35 cellular contexts compared by ENCODE assay signal in the genomic region with DNA sequence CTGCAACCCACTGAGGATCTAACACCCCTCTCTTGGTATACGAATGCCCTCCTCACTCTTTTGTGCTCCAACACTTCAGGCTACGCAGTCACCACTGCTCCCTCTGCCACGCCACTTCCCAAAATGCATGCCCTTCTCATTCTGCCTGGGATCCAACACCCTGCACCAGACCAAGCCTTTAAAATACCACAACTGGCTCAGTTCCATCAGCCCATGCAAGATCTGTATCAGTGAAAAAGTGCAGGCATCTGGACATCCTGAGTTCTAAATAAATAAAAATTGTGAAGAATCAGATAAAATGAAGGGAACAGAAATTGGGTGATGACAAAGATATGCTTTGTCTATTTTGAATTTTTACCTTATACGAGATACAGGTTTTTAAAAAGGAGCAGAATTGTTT. TPM values are rescaled to one million over a fixed set of nuclear protein-coding genes. Genes with fewer than 3 reads are reported as not detected.
DNase-seq lines count a peak whose midpoint lies in the region; ATAC-seq and TF ChIP-seq lines count a peak whose summit lies in the region.
"Had no signal": no experiment of that assay in that cellular context is flagged by ENCODE, and none has a peak within 500 bp of the region (broad histone marks: within the 10 kb centered on the region; RNA-seq: fewer than 3 reads in every experiment).

No MANE protein-coding gene starts in this region.

- POLR2A ChIA-PET in activated CD8-positive, alpha-beta T cell treated with anti-CD3 and anti-CD28 coated beads for 36 hours (lab: Charles Lee), result no interaction called here

- intact Hi-C loops in activated CD8-positive, alpha-beta T cell treated with anti-CD3 and anti-CD28 coated beads for 36 hours (cut with micrococcal nuclease), result loop anchor here (10.0 kb wide), 1 partner anchor 45 kb away; a partner anchor contains a TSS
- intact Hi-C loops in stomach (cut with DNase I; ENCODE audit: low total_unique reads), result no loop called here

- TF ChIP-seq RAD21 in neural cell (conservative IDR thresholded peaks at IDR 0.05), result no peak

- H3K9ac ChIP-seq in GM23248 (peak overlapping the region; percentile 84; the same call in 1 of the 2 replicates), neural cell (ENCODE audit: low read length) (no peak overlapping the region)

- 97 to 99% methylated on average over 4 of the region's 4 CpGs for WGBS in GM23248 (ENCODE audit: low coverage in 1 of 2, low lambda C conversion rate in 2 of 2, missing lambda C conversion rate in 2 of 2), 2 experiments
- 88 to 94% (median 92%) methylated on average over 4 of the region's 4 CpGs for WGBS in stomach, 5 donors

- in situ Hi-C loops in GM23248 (cut with MboI), result no loop called here

- no peak for TF ChIP-seq POLR2A in stomach (IDR thresholded peaks at IDR 0.05)

- H4K20me1 ChIP-seq in GM23248 (ENCODE audit: insufficient read depth), result no peaks in the 10 kb centered on the region
- no peaks in the 10 kb centered on the region for H4K20me1 ChIP-seq in neural cell (ENCODE audit: insufficient read depth)

- H3K4me1 Mint-ChIP-seq in activated CD8-positive, alpha-beta memory T cell treated with anti-CD3 and anti-CD28 coated beads, Interleukin-2, amount 10 ng/mL, durations not matched to agents 7 days and 5 days, result peaks cover 43% of the 10 kb centered on the region
- peaks cover 35% of the 10 kb centered on the region for H3K4me1 Mint-ChIP-seq in activated CD8-positive, alpha-beta T cell treated with anti-CD3 and anti-CD28 coated beads for 36 hours (ENCODE audit: low read depth)

- H3K27ac ChIP-seq in GM23248, result no peak overlapping the region
- no peak overlapping the region for H3K27ac ChIP-seq in neural cell (ENCODE audit: low read length)
- no peak overlapping the region for H3K27ac ChIP-seq in stomach
- H3K27ac ChIP-seq: A549, esophagus squamous epithelium, heart right ventricle, left ventricle myocardium inferior, PC-9, prostate gland, right lobe of liver, spleen, vagina had no signal

- H3K4me1 ChIP-seq in GM23248 (ENCODE audit: insufficient read depth), result peaks cover 16% of the 10 kb centered on the region
- peaks cover 0 to 38% (median 22%) of the 10 kb centered on the region in 4 donors for H3K4me1 ChIP-seq in stomach
- H3K4me1 ChIP-seq: prostate gland had no signal

- H3K4me2 ChIP-seq in GM23248 (ENCODE audit: unreplicated experiment) (no peak overlapping the region), neural cell (ENCODE audit: low read length) (no peak overlapping the region)

- peaks cover 73% of the 10 kb centered on the region for H3K79me2 ChIP-seq in GM23248 (ENCODE audit: insufficient read depth)
- peaks cover 25% of the 10 kb centered on the region for H3K79me2 ChIP-seq in neural cell (replicated peaks; ENCODE audit: insufficient read depth, low read length)

- no peak overlapping the region for H3K4me3 Mint-ChIP-seq in activated CD8-positive, alpha-beta memory T cell treated with anti-CD3 and anti-CD28 coated beads, Interleukin-2, amount 10 ng/mL, durations not matched to agents 7 days and 5 days
- no peak overlapping the region for H3K4me3 Mint-ChIP-seq in activated CD8-positive, alpha-beta T cell treated with anti-CD3 and anti-CD28 coated beads for 36 hours
- H3K4me3 Mint-ChIP-seq: endodermal cell had no signal

- H2AFZ ChIP-seq in GM23248 (no peak overlapping the region), neural cell (ENCODE audit: low read depth, low read length) (no peak overlapping the region)
- H2AFZ ChIP-seq: PC-9 had no signal

- H3K27me3 ChIP-seq in GM23248 (replicated peaks; ENCODE audit: insufficient read depth), result no peaks in the 10 kb centered on the region
- no peaks in the 10 kb centered on the region for H3K27me3 ChIP-seq in neural cell (ENCODE audit: insufficient read depth, low read depth, low read length)
- no peaks in the 10 kb centered on the region for H3K27me3 ChIP-seq in stomach
- H3K27me3 ChIP-seq: esophagus squamous epithelium, heart right ventricle, right lobe of liver, spleen, vagina had no signal

- no peaks in the 10 kb centered on the region for H3K9me2 ChIP-seq in GM23248 (ENCODE audit: insufficient read depth)
- H3K9me2 ChIP-seq in neural cell (ENCODE audit: insufficient read depth, low read length), result no peaks in the 10 kb centered on the region

- no peak for TF ChIP-seq CTCF in activated CD8-positive, alpha-beta T cell treated with anti-CD3 and anti-CD28 coated beads for 36 hours (IDR thresholded peaks at IDR 0.05)
- no peak for TF ChIP-seq CTCF in neural cell (IDR thresholded peaks at IDR 0.05; ENCODE audit: poor library complexity, severe bottlenecking)
- no peak for TF ChIP-seq CTCF in stomach (IDR thresholded peaks at IDR 0.05)

- ATAC-seq in activated CD8-positive, alpha-beta memory T cell treated with anti-CD3 and anti-CD28 coated beads, Interleukin-2, amount 10 ng/mL, durations not matched to agents 7 days and 5 days, result no peak
- ATAC-seq in activated CD8-positive, alpha-beta T cell treated with anti-CD3 and anti-CD28 coated beads for 36 hours, result no peak
- ATAC-seq in HG03139 (IDR thresholded peaks at IDR 0.05; ENCODE audit: unreplicated experiment), result no peak
- ATAC-seq: A549; HCT116; heart right ventricle; HepG2; right lobe of liver; stimulated activated naive CD8-positive, alpha-beta T cell treated with anti-CD3 and anti-CD28 coated beads, Interleukin-15, amount 100 ng/mL, for 72 hours had no signal

- H3K9me3 Mint-ChIP-seq in activated CD8-positive, alpha-beta memory T cell treated with anti-CD3 and anti-CD28 coated beads, Interleukin-2, amount 10 ng/mL, durations not matched to agents 7 days and 5 days (ENCODE audit: low read depth), result no peaks in the 10 kb centered on the region
- no peaks in the 10 kb centered on the region for H3K9me3 Mint-ChIP-seq in activated CD8-positive, alpha-beta T cell treated with anti-CD3 and anti-CD28 coated beads for 36 hours
- H3K9me3 Mint-ChIP-seq: endodermal cell; stimulated activated naive CD8-positive, alpha-beta T cell treated with anti-CD3 and anti-CD28 coated beads, Interleukin-15, amount 100 ng/mL, for 72 hours had no signal

- CTCF ChIA-PET in activated CD8-positive, alpha-beta memory T cell treated with anti-CD3 and anti-CD28 coated beads, Interleukin-2, amount 10 ng/mL, durations not matched to agents 7 days and 5 days (lab: Charles Lee), result no interaction called here
- CTCF ChIA-PET in activated CD8-positive, alpha-beta T cell treated with anti-CD3 and anti-CD28 coated beads for 36 hours (lab: Charles Lee), result no interaction called here

- H3K36me3 ChIP-seq in GM23248 (ENCODE audit: low read depth) (peaks cover 8% of the 10 kb centered on the region; the same call in 1 of the 2 replicates), neural cell (ENCODE audit: insufficient read depth, low read length) (no peaks in the 10 kb centered on the region), stomach (peaks cover 9 to 49% (median 43%) of the 10 kb centered on the region in 4 donors)

- no peak for DNase-seq in activated CD8-positive, alpha-beta memory T cell treated with anti-CD3 and anti-CD28 coated beads, Interleukin-2, amount 10 ng/mL, durations not matched to agents 7 days and 5 days
- DNase-seq in activated CD8-positive, alpha-beta memory T cell treated with anti-CD3 and anti-CD28 coated beads, Interleukin-2, amount 50 U/mL, for 48 hours, result no peak
- DNase-seq in GM23248, result no peak
- no peak for DNase-seq in activated CD8-positive, alpha-beta T cell treated with anti-CD3 and anti-CD28 coated beads for 36 hours
- no peak for DNase-seq in NCI-H748 treated with DMSO at 0.1 percent for 48 hours (lab: John Stamatoyannopoulos, UW)
- no peak for DNase-seq in stomach
- DNase-seq: activated effector memory CD4-positive, alpha-beta T cell treated with Interleukin-2 at 50 U/mL for 16 hours; CD4-positive, alpha-beta memory T cell; cerebellar nuclear complex; dermis blood vessel endothelial cell; endodermal cell; esophagus squamous epithelium; foreskin melanocyte; heart right ventricle; Karpas-422; left ventricle myocardium inferior; NCI-H1417 treated with DMSO at 0.1 percent for 48 hours; NCI-H2029 treated with DMSO at 0.1 percent for 48 hours; NCI-H524; NK-92 treated with Interleukin-12 subunit alpha and Interleukin-12 subunit beta, amount 100 ng/mL, for 24 hours; nucleus accumbens; PC-9; right lobe of liver; Right ventricle myocardium superior; spleen; stimulated activated CD8-positive, alpha-beta memory T cell treated with anti-CD3 and anti-CD28 coated beads, Interleukin-4, amount 100 ng/mL, for 48 hours; stimulated activated naive CD8-positive, alpha-beta T cell treated with anti-CD3 and anti-CD28 coated beads, Interleukin-15, amount 100 ng/mL, for 72 hours; SW 1271 had no signal

- H3K4me3 ChIP-seq in GM23248 (no peak overlapping the region), neural cell (ENCODE audit: low read length) (peak overlapping the region; percentile 85), stomach (no peak overlapping the region)
- H3K4me3 ChIP-seq: A549, esophagus squamous epithelium, heart right ventricle, PC-9, prostate gland, right lobe of liver, spleen, vagina had no signal

- H3F3A ChIP-seq in GM23248 (ENCODE audit: insufficient read depth) (peaks cover 17% of the 10 kb centered on the region), neural cell (ENCODE audit: insufficient read depth, low read length, poor library complexity, severe bottlenecking) (peaks cover 5% of the 10 kb centered on the region)

- TF ChIP-seq EP300 in neural cell (conservative IDR thresholded peaks at IDR 0.05; ENCODE audit: poor library complexity, severe bottlenecking) (no peak), stomach (IDR thresholded peaks at IDR 0.05) (no peak)

- H3K9me3 ChIP-seq in GM23248 (ENCODE audit: low read depth) (no peaks in the 10 kb centered on the region), neural cell (ENCODE audit: low read length) (no peaks in the 10 kb centered on the region), stomach (no peaks in the 10 kb centered on the region)
- H3K9me3 ChIP-seq: A549, esophagus squamous epithelium, heart right ventricle, left ventricle myocardium inferior, prostate gland, right lobe of liver, spleen, vagina had no signal

- H3K27me3 Mint-ChIP-seq in activated CD8-positive, alpha-beta memory T cell treated with anti-CD3 and anti-CD28 coated beads, Interleukin-2, amount 10 ng/mL, durations not matched to agents 7 days and 5 days, result no peaks in the 10 kb centered on the region
- H3K27me3 Mint-ChIP-seq in activated CD8-positive, alpha-beta T cell treated with anti-CD3 and anti-CD28 coated beads for 36 hours, result no peaks in the 10 kb centered on the region
- H3K27me3 Mint-ChIP-seq: CD4-positive, alpha-beta memory T cell; stimulated activated naive CD8-positive, alpha-beta T cell treated with anti-CD3 and anti-CD28 coated beads, Interleukin-15, amount 100 ng/mL, for 72 hours had no signal

- H3K27ac Mint-ChIP-seq in activated CD8-positive, alpha-beta memory T cell treated with anti-CD3 and anti-CD28 coated beads, Interleukin-2, amount 10 ng/mL, durations not matched to agents 7 days and 5 days, result peak overlapping the region; percentile 25
- H3K27ac Mint-ChIP-seq in activated CD8-positive, alpha-beta T cell treated with anti-CD3 and anti-CD28 coated beads for 36 hours, result peak overlapping the region; percentile 50
- H3K27ac Mint-ChIP-seq: endodermal cell had no signal

- H3K36me3 Mint-ChIP-seq in activated CD8-positive, alpha-beta memory T cell treated with anti-CD3 and anti-CD28 coated beads, Interleukin-2, amount 10 ng/mL, durations not matched to agents 7 days and 5 days, result peaks cover 26% of the 10 kb centered on the region
- H3K36me3 Mint-ChIP-seq in activated CD8-positive, alpha-beta T cell treated with anti-CD3 and anti-CD28 coated beads for 36 hours (ENCODE audit: low read depth), result peaks cover 23% of the 10 kb centered on the region

RNA-seq across cellular contexts. Expression of a gene that starts 2.7 kb away (rescaled TPM):
- total RNA-seq in activated CD8-positive, alpha-beta memory T cell treated with anti-CD3 and anti-CD28 coated beads, Interleukin-2, amount 10 ng/mL, durations not matched to agents 7 days and 5 days, result 10 to 100 TPM; 48.7 to 56.6 TPM
- total RNA-seq in GM23248 (2014; rRNA removed; shearing (Covaris generic)), result 31.8 and 43.6 TPM in 2 replicates
- polyA plus RNA-seq in GM23248 (2016; fragmentation: Nextera tagmentation; extraction: Ambion mirVana) (172 and 175 TPM in 2 replicates), neural cell (131 and 148 TPM in 2 replicates), stomach (10 to 100 TPM; 41.1 to 63.6 (median 46.4) TPM)
- 10 to 100 TPM; 61.4 to 63.4 TPM for total RNA-seq in activated CD8-positive, alpha-beta T cell treated with anti-CD3 and anti-CD28 coated beads for 36 hours
- 33.6 and 37.2 TPM in 2 replicates for polyA minus RNA-seq in neural cell
- 10 to 100 TPM in 4 of 5 donors, 1 to 10 TPM in 1; 1.2 to 94.7 (median 43.3) TPM for total RNA-seq in stomach

RNA-seq across cellular contexts. Expression of a gene that starts 17.9 kb away (rescaled TPM):
- 10 to 100 TPM; 12.1 to 15.2 TPM for total RNA-seq in activated CD8-positive, alpha-beta memory T cell treated with anti-CD3 and anti-CD28 coated beads, Interleukin-2, amount 10 ng/mL, durations not matched to agents 7 days and 5 days
- 26.9 and 28.1 TPM in 2 replicates for total RNA-seq in GM23248 (2014; rRNA removed; shearing (Covaris generic))
- polyA plus RNA-seq in GM23248 (2016; fragmentation: Nextera tagmentation; extraction: Ambion mirVana) (16.4 and 18.7 TPM in 2 replicates), neural cell (18.0 and 18.6 TPM in 2 replicates), stomach (1 to 10 TPM; 4.2 to 5.7 (median 5.4) TPM)
- 10 to 100 TPM; 13.3 to 14.2 TPM for total RNA-seq in activated CD8-positive, alpha-beta T cell treated with anti-CD3 and anti-CD28 coated beads for 36 hours
- 53.1 and 55.9 TPM in 2 replicates for polyA minus RNA-seq in neural cell
- total RNA-seq in stomach, result 10 to 100 TPM in 3 of 5 donors, 1 to 10 TPM in 2; 3.2 to 45.9 (median 25.1) TPM

RNA-seq across cellular contexts. Expression of a gene that starts 18.1 kb away (rescaled TPM):
- 10 to 100 TPM; 20.8 to 22.2 TPM for total RNA-seq in activated CD8-positive, alpha-beta memory T cell treated with anti-CD3 and anti-CD28 coated beads, Interleukin-2, amount 10 ng/mL, durations not matched to agents 7 days and 5 days
- total RNA-seq in GM23248 (2014; rRNA removed; shearing (Covaris generic)), result 0.51 and 4.1 TPM in 2 replicates
- polyA plus RNA-seq in GM23248 (2016; fragmentation: Nextera tagmentation; extraction: Ambion mirVana) (40.1 and 41.4 TPM in 2 replicates), neural cell (15.6 and 23.2 TPM in 2 replicates), stomach (10 to 100 TPM in 2 of 3 donors, 1 to 10 TPM in 1; 6.7 to 14.2 (median 12.5) TPM)
- total RNA-seq in activated CD8-positive, alpha-beta T cell treated with anti-CD3 and anti-CD28 coated beads for 36 hours, result 10 to 100 TPM; 28.0 to 30.9 TPM
- 2.9 and 3.7 TPM in 2 replicates for polyA minus RNA-seq in neural cell
- total RNA-seq in stomach, result 10 to 100 TPM in 2 of 5 donors, 1 to 10 TPM in 1, not detected in 2; 2.4 to 21.4 (median 10.7) TPM
- total RNA-seq: vagina had no signal

RNA-seq across cellular contexts. Expression of a gene that starts 44.3 kb away (rescaled TPM):
- 10 to 100 TPM; 27.1 to 40.0 TPM for total RNA-seq in activated CD8-positive, alpha-beta memory T cell treated with anti-CD3 and anti-CD28 coated beads, Interleukin-2, amount 10 ng/mL, durations not matched to agents 7 days and 5 days
- 5.4 and 8.2 TPM in 2 replicates for total RNA-seq in GM23248 (2014; rRNA removed; shearing (Covaris generic))
- 3.9 and 5.1 TPM in 2 replicates for polyA plus RNA-seq in GM23248 (2016; fragmentation: Nextera tagmentation; extraction: Ambion mirVana)
- 1 to 10 TPM; 5.4 to 5.6 TPM for total RNA-seq in activated CD8-positive, alpha-beta T cell treated with anti-CD3 and anti-CD28 coated beads for 36 hours
- 2.5 and 3.0 TPM in 2 replicates for polyA plus RNA-seq in neural cell
- 2.8 and 3.2 TPM in 2 replicates for polyA minus RNA-seq in neural cell
- total RNA-seq in stomach, result 10 to 100 TPM in 2 of 5 donors, 1 to 10 TPM in 3; 1.7 to 14.9 (median 3.1) TPM
- 1 to 10 TPM; 3.1 to 3.9 (median 3.8) TPM for polyA plus RNA-seq in stomach
